In the genomic region with DNA sequence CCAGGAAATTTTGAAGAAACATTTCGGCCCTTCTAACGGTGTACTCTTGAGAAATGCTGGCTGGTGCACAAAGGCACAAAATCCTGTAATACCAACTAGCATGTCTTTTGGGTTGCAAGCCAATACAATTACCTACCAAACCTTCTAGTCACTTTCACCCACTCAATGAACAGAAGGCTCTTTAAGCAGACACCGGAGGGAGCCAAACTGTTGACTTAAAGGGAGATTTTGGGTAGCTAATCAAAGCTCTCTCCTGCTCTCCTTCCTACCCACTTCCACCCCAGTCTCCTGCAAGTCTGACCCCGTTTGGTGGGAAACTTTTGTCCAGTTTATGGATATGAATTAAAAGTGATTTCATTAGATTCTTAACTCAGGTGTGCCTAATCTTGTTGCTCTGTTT, we compare ENCODE assay signal across 2 cellular contexts.
TF ChIP-seq lines count a peak whose summit lies in the region.

No MANE protein-coding gene starts in this region.

TF ChIP-seq in GM23338, 12 proteins besides CTCF, POLR2A, EP300 and RAD21 (continues in another document):
- TF ChIP-seq EZH2phosphoT487 (IDR thresholded peaks at IDR 0.05; ENCODE audit: unreplicated experiment) (no peak), CREB1 (CRISPR knock-in tag; IDR thresholded peaks at IDR 0.05; ENCODE audit: low read depth) (no peak), NANOG (IDR thresholded peaks at IDR 0.05; ENCODE audit: borderline replicate concordance) (no peak), STAT1 (IDR thresholded peaks at IDR 0.05; ENCODE audit: unreplicated experiment) (no peak), JUNB (IDR thresholded peaks at IDR 0.05; ENCODE audit: unreplicated experiment) (no peak), EZH2 (IDR thresholded peaks at IDR 0.05; ENCODE audit: low read depth, unreplicated experiment) (no peak), ZNF114 (CRISPR knock-in tag; IDR thresholded peaks at IDR 0.05) (no peak), POLR2AphosphoS5 (IDR thresholded peaks at IDR 0.05; ENCODE audit: low read depth) (no peak)
- TF ChIP-seq, protein P1, sequence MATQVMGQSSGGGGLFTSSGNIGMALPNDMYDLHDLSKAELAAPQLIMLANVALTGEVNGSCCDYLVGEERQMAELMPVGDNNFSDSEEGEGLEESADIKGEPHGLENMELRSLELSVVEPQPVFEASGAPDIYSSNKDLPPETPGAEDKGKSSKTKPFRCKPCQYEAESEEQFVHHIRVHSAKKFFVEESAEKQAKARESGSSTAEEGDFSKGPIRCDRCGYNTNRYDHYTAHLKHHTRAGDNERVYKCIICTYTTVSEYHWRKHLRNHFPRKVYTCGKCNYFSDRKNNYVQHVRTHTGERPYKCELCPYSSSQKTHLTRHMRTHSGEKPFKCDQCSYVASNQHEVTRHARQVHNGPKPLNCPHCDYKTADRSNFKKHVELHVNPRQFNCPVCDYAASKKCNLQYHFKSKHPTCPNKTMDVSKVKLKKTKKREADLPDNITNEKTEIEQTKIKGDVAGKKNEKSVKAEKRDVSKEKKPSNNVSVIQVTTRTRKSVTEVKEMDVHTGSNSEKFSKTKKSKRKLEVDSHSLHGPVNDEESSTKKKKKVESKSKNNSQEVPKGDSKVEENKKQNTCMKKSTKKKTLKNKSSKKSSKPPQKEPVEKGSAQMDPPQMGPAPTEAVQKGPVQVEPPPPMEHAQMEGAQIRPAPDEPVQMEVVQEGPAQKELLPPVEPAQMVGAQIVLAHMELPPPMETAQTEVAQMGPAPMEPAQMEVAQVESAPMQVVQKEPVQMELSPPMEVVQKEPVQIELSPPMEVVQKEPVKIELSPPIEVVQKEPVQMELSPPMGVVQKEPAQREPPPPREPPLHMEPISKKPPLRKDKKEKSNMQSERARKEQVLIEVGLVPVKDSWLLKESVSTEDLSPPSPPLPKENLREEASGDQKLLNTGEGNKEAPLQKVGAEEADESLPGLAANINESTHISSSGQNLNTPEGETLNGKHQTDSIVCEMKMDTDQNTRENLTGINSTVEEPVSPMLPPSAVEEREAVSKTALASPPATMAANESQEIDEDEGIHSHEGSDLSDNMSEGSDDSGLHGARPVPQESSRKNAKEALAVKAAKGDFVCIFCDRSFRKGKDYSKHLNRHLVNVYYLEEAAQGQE (IDR thresholded peaks at IDR 0.05; ENCODE audit: unreplicated experiment), result no peak
- TF ChIP-seq, protein P2, sequence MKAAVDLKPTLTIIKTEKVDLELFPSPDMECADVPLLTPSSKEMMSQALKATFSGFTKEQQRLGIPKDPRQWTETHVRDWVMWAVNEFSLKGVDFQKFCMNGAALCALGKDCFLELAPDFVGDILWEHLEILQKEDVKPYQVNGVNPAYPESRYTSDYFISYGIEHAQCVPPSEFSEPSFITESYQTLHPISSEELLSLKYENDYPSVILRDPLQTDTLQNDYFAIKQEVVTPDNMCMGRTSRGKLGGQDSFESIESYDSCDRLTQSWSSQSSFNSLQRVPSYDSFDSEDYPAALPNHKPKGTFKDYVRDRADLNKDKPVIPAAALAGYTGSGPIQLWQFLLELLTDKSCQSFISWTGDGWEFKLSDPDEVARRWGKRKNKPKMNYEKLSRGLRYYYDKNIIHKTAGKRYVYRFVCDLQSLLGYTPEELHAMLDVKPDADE (IDR thresholded peaks at IDR 0.05), result no peak

TF ChIP-seq in HepG2, 621 proteins besides CTCF, POLR2A, EP300 and RAD21:
- TF ChIP-seq, protein P3, sequence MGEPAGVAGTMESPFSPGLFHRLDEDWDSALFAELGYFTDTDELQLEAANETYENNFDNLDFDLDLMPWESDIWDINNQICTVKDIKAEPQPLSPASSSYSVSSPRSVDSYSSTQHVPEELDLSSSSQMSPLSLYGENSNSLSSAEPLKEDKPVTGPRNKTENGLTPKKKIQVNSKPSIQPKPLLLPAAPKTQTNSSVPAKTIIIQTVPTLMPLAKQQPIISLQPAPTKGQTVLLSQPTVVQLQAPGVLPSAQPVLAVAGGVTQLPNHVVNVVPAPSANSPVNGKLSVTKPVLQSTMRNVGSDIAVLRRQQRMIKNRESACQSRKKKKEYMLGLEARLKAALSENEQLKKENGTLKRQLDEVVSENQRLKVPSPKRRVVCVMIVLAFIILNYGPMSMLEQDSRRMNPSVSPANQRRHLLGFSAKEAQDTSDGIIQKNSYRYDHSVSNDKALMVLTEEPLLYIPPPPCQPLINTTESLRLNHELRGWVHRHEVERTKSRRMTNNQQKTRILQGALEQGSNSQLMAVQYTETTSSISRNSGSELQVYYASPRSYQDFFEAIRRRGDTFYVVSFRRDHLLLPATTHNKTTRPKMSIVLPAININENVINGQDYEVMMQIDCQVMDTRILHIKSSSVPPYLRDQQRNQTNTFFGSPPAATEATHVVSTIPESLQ (CRISPR knock-in tag; conservative IDR thresholded peaks at IDR 0.05), result no peak
- TF ChIP-seq ZNF878 (CRISPR knock-in tag; IDR thresholded peaks at IDR 0.05) (no peak), ZNF552 (CRISPR knock-in tag; IDR thresholded peaks at IDR 0.05; ENCODE audit: borderline replicate concordance) (no peak), GATA4 (IDR thresholded peaks at IDR 0.05; ENCODE audit: borderline replicate concordance, low read depth) (no peak), RAD51 (IDR thresholded peaks at IDR 0.05; ENCODE audit: borderline replicate concordance) (no peak), SPEN (CRISPR knock-in tag; IDR thresholded peaks at IDR 0.05; ENCODE audit: low read depth) (no peak), ZNF644 (CRISPR knock-in tag; IDR thresholded peaks at IDR 0.05; ENCODE audit: low read depth) (no peak), ZSCAN30 (CRISPR knock-in tag; IDR thresholded peaks at IDR 0.05) (no peak), U2AF1 (optimal IDR thresholded peaks at IDR 0.05; ENCODE audit: low read depth, low read length) (no peak), ZNF557 (CRISPR knock-in tag; IDR thresholded peaks at IDR 0.05) (no peak), RBM39 (IDR thresholded peaks at IDR 0.05; ENCODE audit: low read depth, low read length, poor library complexity, severe bottlenecking) (no peak)
- TF ChIP-seq, protein P4, sequence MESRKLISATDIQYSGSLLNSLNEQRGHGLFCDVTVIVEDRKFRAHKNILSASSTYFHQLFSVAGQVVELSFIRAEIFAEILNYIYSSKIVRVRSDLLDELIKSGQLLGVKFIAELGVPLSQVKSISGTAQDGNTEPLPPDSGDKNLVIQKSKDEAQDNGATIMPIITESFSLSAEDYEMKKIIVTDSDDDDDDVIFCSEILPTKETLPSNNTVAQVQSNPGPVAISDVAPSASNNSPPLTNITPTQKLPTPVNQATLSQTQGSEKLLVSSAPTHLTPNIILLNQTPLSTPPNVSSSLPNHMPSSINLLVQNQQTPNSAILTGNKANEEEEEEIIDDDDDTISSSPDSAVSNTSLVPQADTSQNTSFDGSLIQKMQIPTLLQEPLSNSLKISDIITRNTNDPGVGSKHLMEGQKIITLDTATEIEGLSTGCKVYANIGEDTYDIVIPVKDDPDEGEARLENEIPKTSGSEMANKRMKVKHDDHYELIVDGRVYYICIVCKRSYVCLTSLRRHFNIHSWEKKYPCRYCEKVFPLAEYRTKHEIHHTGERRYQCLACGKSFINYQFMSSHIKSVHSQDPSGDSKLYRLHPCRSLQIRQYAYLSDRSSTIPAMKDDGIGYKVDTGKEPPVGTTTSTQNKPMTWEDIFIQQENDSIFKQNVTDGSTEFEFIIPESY (CRISPR knock-in tag; IDR thresholded peaks at IDR 0.05), result no peak
- TF ChIP-seq, protein P5, sequence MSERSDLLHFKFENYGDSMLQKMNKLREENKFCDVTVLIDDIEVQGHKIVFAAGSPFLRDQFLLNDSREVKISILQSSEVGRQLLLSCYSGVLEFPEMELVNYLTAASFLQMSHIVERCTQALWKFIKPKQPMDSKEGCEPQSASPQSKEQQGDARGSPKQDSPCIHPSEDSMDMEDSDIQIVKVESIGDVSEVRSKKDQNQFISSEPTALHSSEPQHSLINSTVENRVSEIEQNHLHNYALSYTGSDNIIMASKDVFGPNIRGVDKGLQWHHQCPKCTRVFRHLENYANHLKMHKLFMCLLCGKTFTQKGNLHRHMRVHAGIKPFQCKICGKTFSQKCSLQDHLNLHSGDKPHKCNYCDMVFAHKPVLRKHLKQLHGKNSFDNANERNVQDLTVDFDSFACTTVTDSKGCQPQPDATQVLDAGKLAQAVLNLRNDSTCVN (CRISPR knock-in tag; IDR thresholded peaks at IDR 0.05; ENCODE audit: borderline replicate concordance), result no peak
